In genomic region chr5:155983954-155984353, GRCh38 we compare ENCODE assay signal across 1 cellular context.
TF ChIP-seq lines count a peak whose summit lies in the region.

No MANE protein-coding gene starts in this region.

TF ChIP-seq in A549, 52 proteins besides CTCF, POLR2A, EP300 and RAD21 (continued from another document):
- TF ChIP-seq, protein P1, sequence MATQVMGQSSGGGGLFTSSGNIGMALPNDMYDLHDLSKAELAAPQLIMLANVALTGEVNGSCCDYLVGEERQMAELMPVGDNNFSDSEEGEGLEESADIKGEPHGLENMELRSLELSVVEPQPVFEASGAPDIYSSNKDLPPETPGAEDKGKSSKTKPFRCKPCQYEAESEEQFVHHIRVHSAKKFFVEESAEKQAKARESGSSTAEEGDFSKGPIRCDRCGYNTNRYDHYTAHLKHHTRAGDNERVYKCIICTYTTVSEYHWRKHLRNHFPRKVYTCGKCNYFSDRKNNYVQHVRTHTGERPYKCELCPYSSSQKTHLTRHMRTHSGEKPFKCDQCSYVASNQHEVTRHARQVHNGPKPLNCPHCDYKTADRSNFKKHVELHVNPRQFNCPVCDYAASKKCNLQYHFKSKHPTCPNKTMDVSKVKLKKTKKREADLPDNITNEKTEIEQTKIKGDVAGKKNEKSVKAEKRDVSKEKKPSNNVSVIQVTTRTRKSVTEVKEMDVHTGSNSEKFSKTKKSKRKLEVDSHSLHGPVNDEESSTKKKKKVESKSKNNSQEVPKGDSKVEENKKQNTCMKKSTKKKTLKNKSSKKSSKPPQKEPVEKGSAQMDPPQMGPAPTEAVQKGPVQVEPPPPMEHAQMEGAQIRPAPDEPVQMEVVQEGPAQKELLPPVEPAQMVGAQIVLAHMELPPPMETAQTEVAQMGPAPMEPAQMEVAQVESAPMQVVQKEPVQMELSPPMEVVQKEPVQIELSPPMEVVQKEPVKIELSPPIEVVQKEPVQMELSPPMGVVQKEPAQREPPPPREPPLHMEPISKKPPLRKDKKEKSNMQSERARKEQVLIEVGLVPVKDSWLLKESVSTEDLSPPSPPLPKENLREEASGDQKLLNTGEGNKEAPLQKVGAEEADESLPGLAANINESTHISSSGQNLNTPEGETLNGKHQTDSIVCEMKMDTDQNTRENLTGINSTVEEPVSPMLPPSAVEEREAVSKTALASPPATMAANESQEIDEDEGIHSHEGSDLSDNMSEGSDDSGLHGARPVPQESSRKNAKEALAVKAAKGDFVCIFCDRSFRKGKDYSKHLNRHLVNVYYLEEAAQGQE (IDR thresholded peaks at IDR 0.05): no peak
- TF ChIP-seq FOSB (CRISPR knock-in tag; IDR thresholded peaks at IDR 0.05) (no peak), PBX3 (IDR thresholded peaks at IDR 0.05) (0 out of 2 replicates have a peak, but pooled peaks have one; percentile 21), EHMT2 (IDR thresholded peaks at IDR 0.05; ENCODE audit: low read depth) (no peak), FOXS1 (CRISPR knock-in tag; IDR thresholded peaks at IDR 0.05) (peak; percentile 92; the same call in 1 of the 2 replicates), HDAC2 (IDR thresholded peaks at IDR 0.05) (peak; percentile 66; the same call in 1 of the 2 replicates), NFE2L2 (conservative IDR thresholded peaks at IDR 0.05; ENCODE audit: low read length) (no peak), CHD4 (IDR thresholded peaks at IDR 0.05; ENCODE audit: borderline replicate concordance) (no peak), HOXA7 (CRISPR knock-in tag; IDR thresholded peaks at IDR 0.05) (no peak), ESRRA (IDR thresholded peaks at IDR 0.05; ENCODE audit: borderline replicate concordance, low read length) (no peak), ATOH8 (CRISPR knock-in tag; IDR thresholded peaks at IDR 0.05; ENCODE audit: low read depth) (no peak), HOXB5 (CRISPR knock-in tag; IDR thresholded peaks at IDR 0.05) (peak; percentile 72; the same call in 1 of the 2 replicates), PHF8 (IDR thresholded peaks at IDR 0.05; ENCODE audit: borderline replicate concordance, low read depth) (no peak), HOXB13 (CRISPR knock-in tag; IDR thresholded peaks at IDR 0.05; ENCODE audit: low read depth) (no peak), CEBPB (IDR thresholded peaks at IDR 0.05) (peak; percentile 74 to 97), ZSCAN20 (CRISPR knock-in tag; IDR thresholded peaks at IDR 0.05) (no peak), MAZ (IDR thresholded peaks at IDR 0.05; ENCODE audit: borderline replicate concordance, low read depth, low read length) (no peak), SREBF2 (IDR thresholded peaks at IDR 0.05) (no peak), ZC3H11A (IDR thresholded peaks at IDR 0.05) (no peak), NR3C1 (IDR thresholded peaks at IDR 0.05) (no peak), EHF (CRISPR knock-in tag; IDR thresholded peaks at IDR 0.05) (no peak), USF2 (IDR thresholded peaks at IDR 0.05) (no peak), RNF2 (IDR thresholded peaks at IDR 0.05; ENCODE audit: borderline replicate concordance, low read depth) (no peak), ZFP36 (IDR thresholded peaks at IDR 0.05; ENCODE audit: borderline replicate concordance, partially characterized antibody) (peak; percentile 89), JUN (IDR thresholded peaks at IDR 0.05) (peak; percentile 51 to 69; a peak in 3 of 5 replicates), ZNF302 (CRISPR knock-in tag; IDR thresholded peaks at IDR 0.05) (no peak), GATA3 (IDR thresholded peaks at IDR 0.05; ENCODE audit: borderline replicate concordance) (peak; percentile 98), KDM5A (IDR thresholded peaks at IDR 0.05) (no peak), RCOR1 (IDR thresholded peaks at IDR 0.05; ENCODE audit: low read depth, low read length) (no peak), FOSL2 (IDR thresholded peaks at IDR 0.05) (peak; percentile 62), FOSL2 (CRISPR knock-in tag; IDR thresholded peaks at IDR 0.05) (peak; percentile 97), MYC (IDR thresholded peaks at IDR 0.05; ENCODE audit: borderline replicate concordance, low read length) (no peak), NPAS2 (CRISPR knock-in tag; IDR thresholded peaks at IDR 0.05; ENCODE audit: borderline replicate concordance) (no peak), HEYL (CRISPR knock-in tag; IDR thresholded peaks at IDR 0.05) (no peak), JUNB (IDR thresholded peaks at IDR 0.05) (peak; percentile 93), TP53 (CRISPR knock-in tag; IDR thresholded peaks at IDR 0.05) (no peak), BHLHE40 (IDR thresholded peaks at IDR 0.05; ENCODE audit: low read depth, low read length) (no peak), TFCP2L1 (CRISPR knock-in tag; IDR thresholded peaks at IDR 0.05) (no peak), RARB (CRISPR knock-in tag; IDR thresholded peaks at IDR 0.05) (no peak), CHD2 (IDR thresholded peaks at IDR 0.05; ENCODE audit: low read length, partially characterized antibody) (no peak), MAFK (IDR thresholded peaks at IDR 0.05; ENCODE audit: partially characterized antibody) (no peak), E2F6 (IDR thresholded peaks at IDR 0.05; ENCODE audit: borderline replicate concordance, low read depth) (no peak), POLR2AphosphoS2 (conservative IDR thresholded peaks at IDR 0.05; ENCODE audit: low read length) (no peak), KDM1A (IDR thresholded peaks at IDR 0.05; ENCODE audit: low read depth) (peak; percentile 87)
- TF ChIP-seq, protein P2, sequence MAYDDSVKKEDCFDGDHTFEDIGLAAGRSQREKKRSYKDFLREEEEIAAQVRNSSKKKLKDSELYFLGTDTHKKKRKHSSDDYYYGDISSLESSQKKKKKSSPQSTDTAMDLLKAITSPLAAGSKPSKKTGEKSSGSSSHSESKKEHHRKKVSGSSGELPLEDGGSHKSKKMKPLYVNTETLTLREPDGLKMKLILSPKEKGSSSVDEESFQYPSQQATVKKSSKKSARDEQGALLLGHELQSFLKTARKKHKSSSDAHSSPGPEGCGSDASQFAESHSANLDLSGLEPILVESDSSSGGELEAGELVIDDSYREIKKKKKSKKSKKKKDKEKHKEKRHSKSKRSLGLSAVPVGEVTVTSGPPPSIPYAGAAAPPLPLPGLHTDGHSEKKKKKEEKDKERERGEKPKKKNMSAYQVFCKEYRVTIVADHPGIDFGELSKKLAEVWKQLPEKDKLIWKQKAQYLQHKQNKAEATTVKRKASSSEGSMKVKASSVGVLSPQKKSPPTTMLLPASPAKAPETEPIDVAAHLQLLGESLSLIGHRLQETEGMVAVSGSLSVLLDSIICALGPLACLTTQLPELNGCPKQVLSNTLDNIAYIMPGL (CRISPR knock-in tag; IDR thresholded peaks at IDR 0.05; ENCODE audit: borderline replicate concordance): no peak
- TF ChIP-seq, protein P3, sequence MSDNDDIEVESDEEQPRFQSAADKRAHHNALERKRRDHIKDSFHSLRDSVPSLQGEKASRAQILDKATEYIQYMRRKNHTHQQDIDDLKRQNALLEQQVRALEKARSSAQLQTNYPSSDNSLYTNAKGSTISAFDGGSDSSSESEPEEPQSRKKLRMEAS (IDR thresholded peaks at IDR 0.05): peak; percentile 78
- TF ChIP-seq, protein P4, sequence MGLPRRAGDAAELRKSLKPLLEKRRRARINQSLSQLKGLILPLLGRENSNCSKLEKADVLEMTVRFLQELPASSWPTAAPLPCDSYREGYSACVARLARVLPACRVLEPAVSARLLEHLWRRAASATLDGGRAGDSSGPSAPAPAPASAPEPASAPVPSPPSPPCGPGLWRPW (IDR thresholded peaks at IDR 0.05): no peak; the same call in 1 of the 2 replicates
